Comparison of ENCODE assay signal across 8 cellular contexts in genomic region chr16:69565611-69566436, GRCh38. TPM values are rescaled to one million over a fixed set of nuclear protein-coding genes. Genes with fewer than 3 reads are reported as not detected.
A peak's percentile ranks its signal among the peaks of the same experiment; 100 is the strongest.
DNase-seq lines count a peak whose midpoint lies in the region; ATAC-seq lines count a peak whose summit lies in the region.

Gene NFAT5, plus strand, starts transcription at chr16:69565966. Its CDS starts 336 bp downstream, at chr16:69566302.

- peak in 73 of 76 experiments; percentile 22 to 92 (median 77) for DNase-seq in HUDEP-2 (lab: John Stamatoyannopoulos, UW; ENCODE audit: unreplicated experiment in 76 of 76)
- peak; percentile 83 for DNase-seq in NT2/D1 (ENCODE audit: low read depth, low spot score)
- peak; percentile 59 for DNase-seq in activated CD8-positive, alpha-beta memory T cell treated with anti-CD3 and anti-CD28 coated beads, Interleukin-2, amount 50 U/mL, for 1 hour (ENCODE audit: extremely low read depth)
- DNase-seq in mesenteric fat pad (ENCODE audit: low spot score): peak; percentile 98
- DNase-seq in stimulated activated CD8-positive, alpha-beta memory T cell treated with anti-CD3 and anti-CD28 coated beads, Interleukin-15, amount 100 ng/mL, for 1 hour (ENCODE audit: low read depth): peak; percentile 75

- no peaks in the 10 kb centered on the region for H3K9me3 ChIP-seq in BLaER1 treated with 17β-estradiol and CSF1 and Interleukin-3, amounts not matched to agents 10 nM and 100 nM (replicated peaks in 1 of 11)
- H3K9me3 ChIP-seq in NT2/D1 (ENCODE audit: insufficient read depth, low read length) (no peaks in the 10 kb centered on the region), endocrine pancreas (ENCODE audit: control insufficient read depth, low read length) (no peaks in the 10 kb centered on the region)

- H3K36me3 ChIP-seq in BLaER1 treated with 17β-estradiol and CSF1 and Interleukin-3, amounts not matched to agents 10 nM and 100 nM: peaks cover 0 to 20% (median 11%) of the 10 kb centered on the region in 11 experiments; a peak in 12 of 22 replicates
- H3K36me3 ChIP-seq in NT2/D1 (ENCODE audit: insufficient read depth, insufficient read length, low read length): peaks cover 26% of the 10 kb centered on the region
- no peaks in the 10 kb centered on the region for H3K36me3 ChIP-seq in endocrine pancreas (ENCODE audit: control insufficient read depth, insufficient read depth, low read length)

- H3K4me2 ChIP-seq in BLaER1 treated with 17β-estradiol and CSF1 and Interleukin-3, amounts not matched to agents 10 nM and 100 nM: peak within 1 kb of the TSS; percentile 88 to 99 (median 92)

- H3K9ac ChIP-seq in BLaER1 treated with 17β-estradiol and CSF1 and Interleukin-3, amounts not matched to agents 10 nM and 100 nM: peak within 1 kb of the TSS; percentile 92 to 98 (median 96)
- H3K9ac ChIP-seq in NT2/D1 (ENCODE audit: insufficient read length, low read depth) (peak within 1 kb of the TSS; percentile 95), endocrine pancreas (ENCODE audit: control insufficient read depth, insufficient read depth, low read length) (peak within 1 kb of the TSS; percentile 97)

- ATAC-seq in GM19438 (IDR thresholded peaks at IDR 0.05; ENCODE audit: low read depth, unreplicated experiment): peak; percentile 52

- peaks cover 32 to 55% (median 41%) of the 10 kb centered on the region in 10 experiments for H3K4me1 ChIP-seq in BLaER1 treated with 17β-estradiol and CSF1 and Interleukin-3, amounts not matched to agents 10 nM and 100 nM
- H3K4me1 ChIP-seq in NT2/D1 (ENCODE audit: insufficient read depth, insufficient read length) (no peaks in the 10 kb centered on the region), endocrine pancreas (ENCODE audit: control insufficient read depth, insufficient read depth, low read length) (peaks cover 8% of the 10 kb centered on the region)

- peaks cover 12 to 45% (median 37%) of the 10 kb centered on the region in 11 experiments; a peak in 20 of 22 replicates for H4K20me1 ChIP-seq in BLaER1 treated with 17β-estradiol and CSF1 and Interleukin-3, amounts not matched to agents 10 nM and 100 nM

- peak within 1 kb of the TSS; percentile 84 to 100 (median 97) for H3K4me3 ChIP-seq in BLaER1 treated with 17β-estradiol and CSF1 and Interleukin-3, amounts not matched to agents 10 nM and 100 nM
- peak within 1 kb of the TSS; percentile 89 for H3K4me3 ChIP-seq in NT2/D1 (ENCODE audit: insufficient read length, low read depth)
- peak within 1 kb of the TSS; percentile 94 for H3K4me3 ChIP-seq in endocrine pancreas (ENCODE audit: control insufficient read depth, insufficient read depth, low read length)

- H3K27ac ChIP-seq in BLaER1 treated with 17β-estradiol and CSF1 and Interleukin-3, amounts not matched to agents 10 nM and 100 nM: peak within 1 kb of the TSS; percentile 93 to 98 (median 95)

- no peaks in the 10 kb centered on the region for H3K27me3 ChIP-seq in BLaER1 treated with 17β-estradiol and CSF1 and Interleukin-3, amounts not matched to agents 10 nM and 100 nM
- H3K27me3 ChIP-seq in NT2/D1 (ENCODE audit: insufficient read depth, insufficient read length): no peaks in the 10 kb centered on the region
- no peaks in the 10 kb centered on the region for H3K27me3 ChIP-seq in endocrine pancreas (ENCODE audit: control insufficient read depth, insufficient read depth, low read length)

RNA-seq across cellular contexts. Expression of gene NFAT5, which starts in this region (rescaled TPM):
- total RNA-seq in mesenteric fat pad: 48.3 TPM

Comparison
In these comparisons a context has a peak if more than half of its experiments do, and no peak if none do; other contexts are left out.
1. Peak in every context shown above with its lines: DNase-seq, ATAC-seq, H3K4me3 ChIP-seq and H3K27ac ChIP-seq.